In the genomic region with DNA sequence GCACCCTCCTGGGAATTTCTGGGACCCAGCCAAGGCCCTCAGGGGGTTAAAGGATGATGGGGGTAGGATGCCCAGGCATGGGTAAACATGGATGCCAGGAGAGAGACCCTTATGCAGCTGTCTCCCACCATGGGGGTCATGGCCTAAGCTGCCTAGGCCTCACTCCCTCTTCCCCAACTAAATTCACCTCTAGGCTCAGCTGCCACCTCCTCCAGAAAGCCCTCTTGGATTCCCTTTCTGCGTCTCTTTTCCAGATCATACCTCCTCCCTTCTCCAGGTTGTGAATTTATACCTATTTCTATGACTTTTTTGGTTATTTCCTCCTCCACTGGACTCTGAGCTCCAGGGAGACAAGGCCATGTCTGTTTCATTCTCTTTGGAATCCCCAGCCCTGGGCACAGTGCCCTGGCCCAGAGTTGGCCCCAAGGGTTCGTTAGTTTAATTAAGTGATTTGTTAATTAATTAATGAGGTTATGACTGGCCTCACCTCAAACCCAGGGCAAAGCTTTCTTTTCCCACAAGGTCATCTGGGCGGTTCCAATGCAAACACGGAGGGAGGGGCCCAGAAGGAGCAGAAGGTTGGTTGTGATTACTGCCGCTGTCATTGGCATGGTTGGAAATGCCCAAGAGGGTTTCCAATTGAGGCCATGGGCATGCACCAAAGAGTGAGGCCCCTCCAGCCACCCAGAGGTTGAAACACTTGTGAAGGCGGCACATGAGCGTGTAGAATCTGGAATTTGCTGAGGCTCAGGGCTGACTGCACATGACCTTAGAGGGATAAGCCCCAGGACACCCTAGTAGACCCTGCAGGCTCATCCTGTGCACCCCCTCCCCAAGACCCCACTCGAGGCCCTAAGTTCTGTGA, we compare ENCODE assay signal across 24 cellular contexts. TPM values are rescaled to one million over a fixed set of nuclear protein-coding genes. Genes with fewer than 3 reads are reported as not detected.
"Had no signal": no experiment of that assay in that cellular context is flagged by ENCODE, and none has a peak within 500 bp of the region (broad histone marks: within the 10 kb centered on the region; RNA-seq: fewer than 3 reads in every experiment).

No MANE protein-coding gene starts in this region.

- H3K4me3 ChIP-seq: colonic mucosa, tibial artery had no signal

- H3K9me3 ChIP-seq: colonic mucosa, tibial artery had no signal

- FAIRE-seq: frontal cortex had no signal

- H3K27ac ChIP-seq: colonic mucosa, tibial artery had no signal

- ATAC-seq: activated CD8-positive, alpha-beta T cell treated with anti-CD3 and anti-CD28 coated beads, Interleukin-2, amount 10 ng/mL, durations not matched to agents 7 days and 5 days; activated naive CD8-positive, alpha-beta T cell treated with anti-CD3 and anti-CD28 coated beads, Interleukin-2, amount 50 U/mL, for 24 hours; activated T-cell treated with anti-CD3 and anti-CD28 coated beads, Interleukin-2, amount 50 U/mL, for 4 hours; left lobe of liver; stimulated activated naive CD8-positive, alpha-beta T cell treated with anti-CD3 and anti-CD28 coated beads, Interleukin-15, Interleukin-2, amounts not matched to agents 100 U/mL and 50 U/mL, for 24 hours had no signal

- H3K36me3 ChIP-seq: colonic mucosa, tibial artery had no signal

- H3K27me3 ChIP-seq: colonic mucosa, tibial artery had no signal

- H3K4me1 ChIP-seq: colonic mucosa had no signal

- DNase-seq: activated CD4-positive, alpha-beta T cell treated with anti-CD3 and anti-CD28 coated beads for 48 hours; activated CD4-positive, CD25-positive, alpha-beta regulatory T cell; activated CD8-positive, alpha-beta T cell treated with anti-CD3 and anti-CD28 coated beads, Interleukin-2, amount 10 ng/mL, durations not matched to agents 7 days and 5 days; activated naive CD4-positive, alpha-beta T cell treated with anti-CD3 and anti-CD28 coated beads for 36 hours; activated naive CD8-positive, alpha-beta T cell treated with anti-CD3 and anti-CD28 coated beads, Interleukin-2, amount 50 U/mL, for 24 hours; activated T-cell treated with anti-CD3 and anti-CD28 coated beads, Interleukin-2, amount 50 U/mL, for 4 hours; anterior cingulate cortex; central memory CD4-positive, alpha-beta T cell; colonic mucosa; hypothalamus; islet precursor cell; stimulated activated CD4-positive, alpha-beta T cell treated with anti-CD3 and anti-CD28 coated beads, Interleukin-2, amount 100 ng/mL, for 24 hours; stimulated activated naive CD8-positive, alpha-beta T cell treated with anti-CD3 and anti-CD28 coated beads, Interleukin-15, Interleukin-2, amounts not matched to agents 100 U/mL and 50 U/mL, for 24 hours; substantia nigra; T-helper 1 cell; T-helper 9 cell; tibial artery had no signal

RNA-seq across cellular contexts. Expression of a gene that starts 6.9 kb away (rescaled TPM):
- total RNA-seq: activated CD8-positive, alpha-beta T cell treated with anti-CD3 and anti-CD28 coated beads, Interleukin-2, amount 10 ng/mL, durations not matched to agents 7 days and 5 days; activated naive CD4-positive, alpha-beta T cell treated with anti-CD3 and anti-CD28 coated beads for 36 hours; activated T-cell treated with anti-CD3 and anti-CD28 coated beads, Interleukin-2, amount 50 U/mL, for 4 hours; left lobe of liver had no signal
- polyA plus RNA-seq: neural cell had no signal

RNA-seq across cellular contexts. Expression of a gene that starts 18.7 kb away (rescaled TPM):
- total RNA-seq: activated CD8-positive, alpha-beta T cell treated with anti-CD3 and anti-CD28 coated beads, Interleukin-2, amount 10 ng/mL, durations not matched to agents 7 days and 5 days; activated naive CD4-positive, alpha-beta T cell treated with anti-CD3 and anti-CD28 coated beads for 36 hours; activated T-cell treated with anti-CD3 and anti-CD28 coated beads, Interleukin-2, amount 50 U/mL, for 4 hours; colonic mucosa; frontal cortex; left lobe of liver; myocyte; progenitor cell of endocrine pancreas; urinary bladder had no signal
- polyA plus RNA-seq: neural cell had no signal

RNA-seq across cellular contexts. Expression of a gene that starts 44.6 kb away (rescaled TPM):
- total RNA-seq: activated CD8-positive, alpha-beta T cell treated with anti-CD3 and anti-CD28 coated beads, Interleukin-2, amount 10 ng/mL, durations not matched to agents 7 days and 5 days; activated naive CD4-positive, alpha-beta T cell treated with anti-CD3 and anti-CD28 coated beads for 36 hours; activated T-cell treated with anti-CD3 and anti-CD28 coated beads, Interleukin-2, amount 50 U/mL, for 4 hours; colonic mucosa; frontal cortex; left lobe of liver; myocyte; progenitor cell of endocrine pancreas; urinary bladder had no signal
- polyA plus RNA-seq: neural cell had no signal

RNA-seq across cellular contexts. Expression of a gene that starts 59.4 kb away (rescaled TPM):
- total RNA-seq: activated CD8-positive, alpha-beta T cell treated with anti-CD3 and anti-CD28 coated beads, Interleukin-2, amount 10 ng/mL, durations not matched to agents 7 days and 5 days; activated naive CD4-positive, alpha-beta T cell treated with anti-CD3 and anti-CD28 coated beads for 36 hours; activated T-cell treated with anti-CD3 and anti-CD28 coated beads, Interleukin-2, amount 50 U/mL, for 4 hours; colonic mucosa; frontal cortex; left lobe of liver; myocyte; omental fat pad; progenitor cell of endocrine pancreas; urinary bladder had no signal
- polyA plus RNA-seq: neural cell, urinary bladder had no signal
